In genomic region chr5:135823799-135824366, GRCh38 we compare ENCODE assay signal across 24 cellular contexts. TPM values are rescaled to one million over a fixed set of nuclear protein-coding genes. Genes with fewer than 3 reads are reported as not detected.
DNase-seq lines count a peak whose midpoint lies in the region; ATAC-seq and TF ChIP-seq lines count a peak whose summit lies in the region.
"Had no signal": no experiment of that assay in that cellular context is flagged by ENCODE, and none has a peak within 500 bp of the region (broad histone marks: within the 10 kb centered on the region; RNA-seq: fewer than 3 reads in every experiment).

No MANE protein-coding gene starts in this region.

- TF ChIP-seq CTCF in GM10266 (IDR thresholded peaks at IDR 0.05; ENCODE audit: control insufficient read depth, insufficient read depth, low read depth, missing control alignments) (no peak), osteoblast (IDR thresholded peaks at IDR 0.05; ENCODE audit: extremely low read depth, low read depth, low read length) (no peak)

- no peaks in the 10 kb centered on the region for H4K20me1 ChIP-seq in osteoblast (ENCODE audit: insufficient read depth, low read length)

- H3K79me2 ChIP-seq in osteoblast (ENCODE audit: insufficient read depth, low read length), result no peaks in the 10 kb centered on the region

- no peaks in the 10 kb centered on the region for H3K4me1 ChIP-seq in osteoblast (ENCODE audit: insufficient read depth, low read length)
- H3K4me1 ChIP-seq: BE2C had no signal

- no peak overlapping the region for H3K4me3 ChIP-seq in osteoblast (ENCODE audit: insufficient read depth, low read length)
- H3K4me3 ChIP-seq: GM12878 had no signal

- H3K27me3 ChIP-seq in osteoblast (ENCODE audit: insufficient read depth, low read length), result no peaks in the 10 kb centered on the region
- H3K27me3 ChIP-seq: BE2C had no signal

- no peak overlapping the region for H3K4me2 ChIP-seq in osteoblast (ENCODE audit: insufficient read depth, low read length)
- H3K4me2 ChIP-seq: KMS-11 had no signal

- H3K27ac ChIP-seq in osteoblast (ENCODE audit: low read depth, low read length), result no peak overlapping the region
- H3K27ac ChIP-seq: 22Rv1, HL-60, KMS-11 had no signal

- no peak for ATAC-seq in HG02798 (IDR thresholded peaks at IDR 0.05; ENCODE audit: poor library complexity, unreplicated experiment)
- ATAC-seq: GM12878 had no signal

- no peak overlapping the region for H2AFZ ChIP-seq in osteoblast (ENCODE audit: low read length)

- H3K9me3 ChIP-seq in osteoblast (ENCODE audit: low read depth, low read length), result no peaks in the 10 kb centered on the region
- H3K9me3 ChIP-seq: BE2C had no signal

- H3K36me3 ChIP-seq in osteoblast (ENCODE audit: insufficient read depth, low read length), result no peaks in the 10 kb centered on the region
- H3K36me3 ChIP-seq: BE2C had no signal

- DNase-seq in DMS53 (lab: John Stamatoyannopoulos, UW) (peak; percentile 32), DMS53 treated with DMSO at 0.1 percent for 48 hours (lab: John Stamatoyannopoulos, UW; ENCODE audit: unreplicated experiment) (no peak), GM10266 (ENCODE audit: extremely low spot score) (peak; percentile 1), ecto neural progenitor cell (ENCODE audit: low spot score) (peak; percentile 25), osteoblast (ENCODE audit: insufficient read length, low spot score, missing footprints) (peak; percentile 3), GF-D8 (lab: John Stamatoyannopoulos, UW) (no peak), H4 (ENCODE audit: low spot score) (no peak)
- DNase-seq: BE2C; CD8-positive, alpha-beta memory T cell; DMS153; MM.1S; NCI-H2029; NCI-H446; NCI-H524 treated with DMSO at 0.1 percent for 48 hours; NCI-H82; RPMI8226; SHP77 had no signal

RNA-seq across cellular contexts. Expression of gene SLC25A48, which starts 10.6 kb away (rescaled TPM):
- not detected in 2 replicates for total RNA-seq in osteoblast
- total RNA-seq in H4 (2014; rRNA removed; shearing (Covaris generic)), result not detected in 2 replicates
- total RNA-seq: CD8-positive, alpha-beta memory T cell; Daoy; G401 had no signal

Comparison
In these comparisons a context has a peak if more than half of its experiments do, and no peak if none do; other contexts are left out.
1. DNase-seq: peak in DMS53 (single experiment), GM10266 (single experiment), ecto neural progenitor cell (single experiment) and osteoblast (single experiment); none in DMS53 treated with DMSO at 0.1 percent for 48 hours (single experiment), GF-D8 (single experiment) and H4 (single experiment).